ENCODE assay signal across 12 cellular contexts in the genomic region with DNA sequence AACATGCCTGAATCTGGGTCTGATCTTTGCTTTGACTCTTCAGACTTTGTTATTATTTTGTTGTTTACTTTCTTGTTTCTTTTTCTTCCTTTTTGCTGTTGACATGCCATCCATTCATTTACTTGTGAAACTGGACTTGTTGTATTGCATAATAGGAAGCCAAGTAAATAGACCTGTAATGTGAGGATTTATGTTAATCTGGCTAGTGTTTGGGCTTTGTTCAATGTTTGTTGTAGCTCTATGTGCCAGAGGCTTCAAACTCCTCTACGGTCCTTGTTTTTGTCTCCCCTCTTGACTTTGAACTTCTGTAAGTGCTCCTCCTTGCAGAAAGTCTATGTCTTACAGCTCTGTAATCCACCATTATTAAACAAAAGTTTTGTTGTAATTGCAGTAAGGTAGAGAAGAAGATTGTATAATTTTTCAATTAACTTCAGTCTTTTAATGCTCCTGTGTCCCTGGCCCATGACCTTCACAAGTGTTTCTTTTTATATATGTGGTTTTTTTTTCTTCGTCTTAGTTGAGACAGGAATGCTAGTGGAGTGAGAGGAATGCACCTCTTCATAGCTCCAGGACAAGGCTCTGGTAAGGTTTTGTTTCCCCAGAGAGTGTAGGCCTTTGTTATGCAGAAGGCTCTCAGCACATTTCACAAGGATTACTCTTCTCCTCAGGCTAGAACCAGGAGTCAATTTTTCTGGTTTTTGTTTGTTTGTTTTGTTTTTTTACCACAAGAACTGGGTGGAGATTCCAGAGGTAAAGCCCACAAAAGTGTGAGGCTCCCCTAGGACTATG.
DNase-seq lines count a peak whose midpoint lies in the region; ATAC-seq and TF ChIP-seq lines count a peak whose summit lies in the region.
"Had no signal": no experiment of that assay in that cellular context is flagged by ENCODE, and none has a peak within 500 bp of the region (broad histone marks: within the 10 kb centered on the region; RNA-seq: fewer than 3 reads in every experiment).

No MANE protein-coding gene starts in this region.

- H3K4me3 ChIP-seq in SJSA1 = no peak overlapping the region
- H3K4me3 ChIP-seq in vagina = no peak overlapping the region
- H3K4me3 ChIP-seq in mucosa of descending colon = no peak overlapping the region
- H3K4me3 ChIP-seq: gastrocnemius medialis had no signal

- H3K9me3 Mint-ChIP-seq in activated T-helper 2 cell treated with anti-CD3 and anti-CD28 coated beads, Interferon-gamma antibody, Interleukin-2, Interleukin-4, amounts not matched to agents 10 μg/mL and 5 μg/mL and 100 μg/mL, durations not matched to agents 14 hours and 24 hours and 36 hours = no peaks in the 10 kb centered on the region

- H3K4me1 Mint-ChIP-seq in activated T-helper 2 cell treated with anti-CD3 and anti-CD28 coated beads, Interferon-gamma antibody, Interleukin-2, Interleukin-4, amounts not matched to agents 10 μg/mL and 5 μg/mL and 100 μg/mL, durations not matched to agents 14 hours and 24 hours and 36 hours (ENCODE audit: low read depth) = no peaks in the 10 kb centered on the region
- H3K4me1 Mint-ChIP-seq: naive B cell had no signal

- peaks cover 2% of the 10 kb centered on the region for H3K27me3 Mint-ChIP-seq in activated T-helper 2 cell treated with anti-CD3 and anti-CD28 coated beads, Interferon-gamma antibody, Interleukin-2, Interleukin-4, amounts not matched to agents 10 μg/mL and 5 μg/mL and 100 μg/mL, durations not matched to agents 14 hours and 24 hours and 36 hours (ENCODE audit: low read depth)
- H3K27me3 Mint-ChIP-seq: naive B cell had no signal

- no peak overlapping the region for H3K4me3 Mint-ChIP-seq in activated T-helper 2 cell treated with anti-CD3 and anti-CD28 coated beads, Interferon-gamma antibody, Interleukin-2, Interleukin-4, amounts not matched to agents 10 μg/mL and 5 μg/mL and 100 μg/mL, durations not matched to agents 14 hours and 24 hours and 36 hours (ENCODE audit: low read depth)
- H3K4me3 Mint-ChIP-seq: naive B cell had no signal

- no peak for TF ChIP-seq CTCF in vagina (IDR thresholded peaks at IDR 0.05)
- no peak for TF ChIP-seq CTCF in mucosa of descending colon (IDR thresholded peaks at IDR 0.05)

- TF ChIP-seq POLR2A in vagina (IDR thresholded peaks at IDR 0.05) = no peak

- H3K27ac Mint-ChIP-seq in activated T-helper 2 cell treated with anti-CD3 and anti-CD28 coated beads, Interferon-gamma antibody, Interleukin-2, Interleukin-4, amounts not matched to agents 10 μg/mL and 5 μg/mL and 100 μg/mL, durations not matched to agents 14 hours and 24 hours and 36 hours = no peak overlapping the region
- H3K27ac Mint-ChIP-seq: naive B cell had no signal

- H3K27ac ChIP-seq in SJSA1 (peak overlapping the region; percentile 78), vagina (no peak overlapping the region)
- H3K27ac ChIP-seq: gastrocnemius medialis had no signal

- intact Hi-C loops in vagina (cut with DNase I) = no loop called here
- intact Hi-C loops in activated T-helper 2 cell treated with anti-CD3 and anti-CD28 coated beads, Interferon-gamma antibody, Interleukin-2, Interleukin-4, amounts not matched to agents 10 μg/mL and 5 μg/mL and 100 μg/mL, durations not matched to agents 14 hours and 24 hours and 36 hours (cut with micrococcal nuclease) = no loop called here
- intact Hi-C loops in left colon (cut with DNase I, micrococcal nuclease) = no loop called here
- intact Hi-C loops in mucosa of descending colon (cut with DNase I, micrococcal nuclease) = no loop called here

- DNase-seq in EH (ENCODE audit: low read depth) (peak; percentile 95), SJSA1 (ENCODE audit: low read depth in 1 of 2, low spot score in 2 of 2) (peak; percentile 69 to 95), fibroblast of gingiva (ENCODE audit: low read depth) (peak; percentile 92), myocyte (ENCODE audit: low read depth) (peak; percentile 79), vagina (ENCODE audit: extremely low spot score in 2 of 2) (no peak), left colon (no peak), mucosa of descending colon (no peak)
- no peak for DNase-seq in activated T-helper 2 cell treated with anti-CD3 and anti-CD28 coated beads, Interferon-gamma antibody, Interleukin-2, Interleukin-4, amounts not matched to agents 10 μg/mL and 5 μg/mL and 100 μg/mL, durations not matched to agents 14 hours and 24 hours and 36 hours (ENCODE audit: low spot score)
- DNase-seq: gastrocnemius medialis; naive B cell; NCI-H69; stimulated activated CD4-positive, alpha-beta T cell treated with anti-CD3 and anti-CD28 coated beads, Interleukin-2, amount 100 ng/mL, for 24 hours had no signal

- H3K27me3 ChIP-seq in SJSA1 (replicated peaks) = no peaks in the 10 kb centered on the region
- no peaks in the 10 kb centered on the region for H3K27me3 ChIP-seq in vagina
- H3K27me3 ChIP-seq: gastrocnemius medialis had no signal

- H3K4me1 ChIP-seq in SJSA1 (replicated peaks) (peaks cover 34% of the 10 kb centered on the region), vagina (no peaks in the 10 kb centered on the region), mucosa of descending colon (ENCODE audit: low read depth) (no peaks in the 10 kb centered on the region)

- H3K36me3 Mint-ChIP-seq in activated T-helper 2 cell treated with anti-CD3 and anti-CD28 coated beads, Interferon-gamma antibody, Interleukin-2, Interleukin-4, amounts not matched to agents 10 μg/mL and 5 μg/mL and 100 μg/mL, durations not matched to agents 14 hours and 24 hours and 36 hours (ENCODE audit: low read depth) = no peaks in the 10 kb centered on the region

- no peaks in the 10 kb centered on the region for H3K9me3 ChIP-seq in SJSA1 (replicated peaks)
- H3K9me3 ChIP-seq in vagina = no peaks in the 10 kb centered on the region
- H3K9me3 ChIP-seq in mucosa of descending colon = peaks cover 7% of the 10 kb centered on the region
- H3K9me3 ChIP-seq: gastrocnemius medialis had no signal

- ATAC-seq in left colon = no peak
- ATAC-seq in mucosa of descending colon = no peak
- ATAC-seq: gastrocnemius medialis had no signal

- H3K36me3 ChIP-seq in SJSA1 (no peaks in the 10 kb centered on the region), vagina (no peaks in the 10 kb centered on the region), mucosa of descending colon (ENCODE audit: low read depth) (no peaks in the 10 kb centered on the region)
- H3K36me3 ChIP-seq: gastrocnemius medialis had no signal

Comparison
In these comparisons a context has a peak if more than half of its experiments do, and no peak if none do; other contexts are left out.
1. DNase-seq: peak in EH (single experiment), SJSA1 (2 of 2), fibroblast of gingiva (single experiment) and myocyte (single experiment); none in vagina (0 of 2), activated T-helper 2 cell treated with anti-CD3 and anti-CD28 coated beads, Interferon-gamma antibody, Interleukin-2, Interleukin-4, amounts not matched to agents 10 μg/mL and 5 μg/mL and 100 μg/mL, durations not matched to agents 14 hours and 24 hours and 36 hours (single experiment), left colon (0 of 2) and mucosa of descending colon (0 of 3).